ENCODE assay signal across 8 cellular contexts in genomic region chr17:78343433-78344201, GRCh38. TPM values are rescaled to one million over a fixed set of nuclear protein-coding genes. Genes with fewer than 3 reads are reported as not detected.
DNase-seq lines count a peak whose midpoint lies in the region; ATAC-seq, FAIRE-seq and TF ChIP-seq lines count a peak whose summit lies in the region.

No MANE protein-coding gene starts in this region.

- no peaks in the 10 kb centered on the region for H3K79me1 ChIP-seq in H1 (ENCODE audit: low read depth, low read length)

- H3K4me1 ChIP-seq in H1 (replicated peaks in 1 of 4; ENCODE audit: control insufficient read depth in 3 of 4, insufficient read depth in 4 of 4, low read length in 3 of 4) (peaks cover 0 to 17% (median 14%) of the 10 kb centered on the region in 4 experiments; a peak in 5 of 7 replicates), skeletal muscle satellite cell (ENCODE audit: control insufficient read depth, insufficient read depth, low read length) (peaks cover 40% of the 10 kb centered on the region)

- H2BK120ac ChIP-seq in H1 (replicated peaks; ENCODE audit: low read depth, low read length), result peak overlapping the region; percentile 33

- TF ChIP-seq EP300 in H1 (IDR thresholded peaks at IDR 0.05; ENCODE audit: borderline replicate concordance in 1 of 2, low read depth in 2 of 2, low read length in 2 of 2), result no peak

- peak overlapping the region; percentile 82 for H4K91ac ChIP-seq in H1 (replicated peaks; ENCODE audit: insufficient read length, low read length)

- H4K8ac ChIP-seq in H1 (ENCODE audit: extremely low read depth, insufficient read depth, low read length), result no peak overlapping the region

- H3K4ac ChIP-seq in H1 (replicated peaks; ENCODE audit: insufficient read length, low read depth, low read length), result no peak overlapping the region

- H3K4me1 Mint-ChIP-seq in activated CD4-positive, alpha-beta T cell treated with anti-CD3 and anti-CD28 coated beads, Interleukin-2, amount 10 ng/mL, durations not matched to agents 24 days and 14 days, result peaks cover 59% of the 10 kb centered on the region

- FAIRE-seq in H1 (lab: Jason Lieb, UNC), result no peak

- no peak overlapping the region for H3K23ac ChIP-seq in H1 (ENCODE audit: insufficient read length)

- no peak overlapping the region for H4K5ac ChIP-seq in H1 (ENCODE audit: insufficient read length, low read depth, low read length)

- no peak overlapping the region for H3K56ac ChIP-seq in H1 (replicated peaks; ENCODE audit: insufficient read length, low read depth, low read length)

- no peaks in the 10 kb centered on the region for H3K9me3 Mint-ChIP-seq in activated CD4-positive, alpha-beta T cell treated with anti-CD3 and anti-CD28 coated beads, Interleukin-2, amount 10 ng/mL, durations not matched to agents 24 days and 14 days

- intact Hi-C loops in activated CD4-positive, alpha-beta T cell treated with anti-CD3 and anti-CD28 coated beads, Interleukin-2, amount 10 ng/mL, durations not matched to agents 24 days and 14 days (cut with micrococcal nuclease), result loop anchor here (1.0 kb wide), 1 partner anchor 12 kb away; no protein-coding TSS in a partner anchor
- intact Hi-C loops in lower leg skin (cut with DNase I; ENCODE audit: low total_unique reads), result no loop called here

- CTCF ChIA-PET in H1 (lab: Charles Lee; ENCODE audit: partially characterized antibody), result interaction anchor here (0.9 to 2.7 kb wide), 14 partner anchors 8 to 93 kb away, joined by 3 to 10 read pairs (median 4); no protein-coding TSS in a partner anchor

- peak overlapping the region; percentile 27; the same call in 1 of the 2 replicates for H2BK5ac ChIP-seq in H1 (ENCODE audit: low read depth, low read length)

- POLR2A ChIA-PET in H1 (lab: Charles Lee; ENCODE audit: partially characterized antibody), result interaction anchor here (1.1 to 5.2 kb wide), 4 partner anchors 14 to 31 kb away, joined by 4 to 29 read pairs (median 6); partner anchors contain the start of gene SOCS3

- H3K36me3 ChIP-seq in H1 (ENCODE audit: control insufficient read depth in 2 of 4, insufficient read depth in 4 of 4, low read length in 3 of 4), result no peaks in the 10 kb centered on the region
- no peaks in the 10 kb centered on the region for H3K36me3 ChIP-seq in skeletal muscle satellite cell (ENCODE audit: insufficient read depth, low read length)

- peak overlapping the region; percentile 71 for H3K4me3 Mint-ChIP-seq in activated CD4-positive, alpha-beta T cell treated with anti-CD3 and anti-CD28 coated beads, Interleukin-2, amount 10 ng/mL, durations not matched to agents 24 days and 14 days

- no peak overlapping the region for H3K27ac ChIP-seq in H1 (ENCODE audit: low read depth, low read length)

- 0 out of 2 replicates have a peak overlapping the region, but pooled peaks have one; percentile 3 for H2BK15ac ChIP-seq in H1 (ENCODE audit: low read length)

- TF ChIP-seq POLR2A in H1 (IDR thresholded peaks at IDR 0.05; ENCODE audit: control extremely low read depth in 1 of 2, low read depth in 2 of 2, low read length in 2 of 2) (no peak), lower leg skin (IDR thresholded peaks at IDR 0.05) (no peak)

- no peak overlapping the region for H3K14ac ChIP-seq in H1 (ENCODE audit: insufficient read length)

- no peak overlapping the region for H3K9ac ChIP-seq in H1 (replicated peaks in 1 of 4; ENCODE audit: extremely low read depth in 1 of 4, low read depth in 3 of 4, low read length in 3 of 4)
- H3K9ac ChIP-seq in skeletal muscle satellite cell (ENCODE audit: low read depth, low read length), result peak overlapping the region; percentile 85

- H3K27me3 Mint-ChIP-seq in activated CD4-positive, alpha-beta T cell treated with anti-CD3 and anti-CD28 coated beads, Interleukin-2, amount 10 ng/mL, durations not matched to agents 24 days and 14 days, result peaks cover 6% of the 10 kb centered on the region

- H3K23me2 ChIP-seq in H1 (ENCODE audit: low read depth, low read length), result peaks cover 2% of the 10 kb centered on the region; the same call in 1 of the 2 replicates

- TF ChIP-seq CTCF in H1 (IDR thresholded peaks at IDR 0.05; ENCODE audit: control extremely low read depth in 1 of 3, insufficient read depth in 1 of 3, low read depth in 1 of 3, low read length in 3 of 3), result no peak
- no peak for TF ChIP-seq CTCF in lower leg skin (IDR thresholded peaks at IDR 0.05)

- no peak for TF ChIP-seq RAD21 in H1 (IDR thresholded peaks at IDR 0.05 in 1 of 2, conservative IDR thresholded peaks at IDR 0.05 in 1 of 2; ENCODE audit: low read depth in 2 of 2, low read length in 2 of 2)

- H3K18ac ChIP-seq in H1 (ENCODE audit: extremely low read depth, low read length), result no peak overlapping the region; the same call in 1 of the 2 replicates

- ATAC-seq in GM21390 (IDR thresholded peaks at IDR 0.05; ENCODE audit: unreplicated experiment), result no peak

- H3K4me2 ChIP-seq in H1 (ENCODE audit: insufficient read depth in 1 of 2, low read depth in 2 of 2, low read length in 2 of 2) (0 out of 4 replicates have a peak overlapping the region, but pooled peaks of 1 of the 2 experiments have one; percentile 74), skeletal muscle satellite cell (ENCODE audit: low read length) (peak overlapping the region; percentile 91)

- H3K9me3 ChIP-seq in H1 (ENCODE audit: insufficient read depth in 2 of 2, low read depth in 1 of 2, low read length in 1 of 2), result no peaks in the 10 kb centered on the region
- H3K9me3 ChIP-seq in skeletal muscle satellite cell (replicated peaks; ENCODE audit: low read length), result no peaks in the 10 kb centered on the region

- no peaks in the 10 kb centered on the region for H3K79me2 ChIP-seq in H1 (ENCODE audit: control insufficient read depth in 1 of 2, insufficient read depth in 2 of 2, low read length in 2 of 2)

- H3K27ac Mint-ChIP-seq in activated CD4-positive, alpha-beta T cell treated with anti-CD3 and anti-CD28 coated beads, Interleukin-2, amount 10 ng/mL, durations not matched to agents 24 days and 14 days, result peak overlapping the region; percentile 87

- no peaks in the 10 kb centered on the region for H4K20me1 ChIP-seq in H1 (replicated peaks in 1 of 2; ENCODE audit: control insufficient read depth in 1 of 2, insufficient read depth in 2 of 2, low read length in 2 of 2)

- peak overlapping the region; percentile 81; the same call in 1 of the 2 replicates for H2BK12ac ChIP-seq in H1 (ENCODE audit: low read depth, low read length)

- H2AFZ ChIP-seq in H1 (ENCODE audit: low read length), result no peak overlapping the region

- peak overlapping the region; percentile 86; the same call in 1 of the 2 replicates for H2BK20ac ChIP-seq in H1 (ENCODE audit: low read length)

- peaks cover 0 to 23% (median 13%) of the 10 kb centered on the region in 4 experiments; a peak in 5 of 7 replicates for H3K27me3 ChIP-seq in H1 (replicated peaks in 1 of 4; ENCODE audit: control insufficient read depth in 3 of 4, extremely low read depth in 1 of 4, insufficient read depth in 3 of 4, low read length in 3 of 4)
- no peaks in the 10 kb centered on the region for H3K27me3 ChIP-seq in skeletal muscle satellite cell (ENCODE audit: control insufficient read depth, insufficient read depth, low read length)

- no peak overlapping the region for H3K4me3 ChIP-seq in H1 (ENCODE audit: extremely low read depth in 1 of 4, insufficient read depth in 2 of 4, low read depth in 3 of 4, low read length in 4 of 4)
- peak overlapping the region; percentile 4 for H3K4me3 ChIP-seq in skeletal muscle satellite cell (ENCODE audit: low read length)
- H3K4me3 ChIP-seq in lower leg skin (ENCODE audit: low read depth, poor library complexity, severe bottlenecking), result no peak overlapping the region

- WGBS in H1 (ENCODE audit: extremely low coverage in 1 of 2, insufficient coverage in 1 of 2, insufficient read length in 1 of 2, insufficient replicate concordance in 2 of 2, low coverage in 1 of 2, low lambda C conversion rate in 2 of 2, missing lambda C conversion rate in 1 of 2), 2 experiments, result 89% methylated on average over 19 of the region's 19 CpGs; no CpG with 5 or more reads in 1 of the 2 experiments
- WGBS in lower leg skin, 2 donors, result 68 to 77% methylated on average over 14 to 19 of the region's 19 CpGs

- no peak overlapping the region for H2AK5ac ChIP-seq in H1 (ENCODE audit: low read depth, low read length)

- no peaks in the 10 kb centered on the region for H3K36me3 Mint-ChIP-seq in activated CD4-positive, alpha-beta T cell treated with anti-CD3 and anti-CD28 coated beads, Interleukin-2, amount 10 ng/mL, durations not matched to agents 24 days and 14 days (ENCODE audit: low read depth)

- DNase-seq in NCI-H2171 treated with DMSO at 0.1 percent for 48 hours (lab: John Stamatoyannopoulos, UW) (peak; percentile 44), NCI-H2171 (lab: John Stamatoyannopoulos, UW) (no peak), H1 (ENCODE audit: low read depth in 1 of 2, low spot score in 2 of 2) (no peak), lower leg skin (ENCODE audit: low spot score in 2 of 2) (no peak), Ammon's horn (ENCODE audit: low spot score) (no peak)
- DNase-seq in activated CD4-positive, alpha-beta T cell treated with anti-CD3 and anti-CD28 coated beads, Interleukin-2, amount 10 ng/mL, durations not matched to agents 24 days and 14 days, result peak; percentile 93

RNA-seq across cellular contexts. Expression of gene SOCS3, which starts 16.3 kb away (rescaled TPM):
- 78.3 and 81.5 TPM in 2 replicates for total RNA-seq in activated CD4-positive, alpha-beta T cell treated with anti-CD3 and anti-CD28 coated beads, Interleukin-2, amount 10 ng/mL, durations not matched to agents 24 days and 14 days
- total RNA-seq in H1 (2021; fragmentation: NEBNext Ultra II Directional; extraction: Animal tissue kit (Norgen Biotek cat#: 25700)), result 47.9 and 49.4 TPM in 2 replicates
- 10.1 and 15.2 TPM in 2 replicates for polyA plus RNA-seq in H1 (2011; rRNA removed)
- 13.5 TPM for polyA plus RNA-seq in H1 (2011; cell fraction: cytosol; rRNA removed)
- 33.4 TPM for polyA plus RNA-seq in H1 (2011; cell fraction: nucleus; rRNA removed)
- polyA plus RNA-seq in H1 (2012, experiment 1 of 2), result 13.7 to 17.9 TPM (median 15.6 TPM) in 4 replicates
- polyA plus RNA-seq in H1 (2012, experiment 2 of 2), result 21.7 TPM
- polyA plus RNA-seq in H1 (2013, experiment 1 of 2), result 28.0 TPM
- polyA plus RNA-seq in H1 (2013, experiment 2 of 2), result 27.0 TPM
- polyA minus RNA-seq in H1 (2011; rRNA and poly(A)+ RNA removed), result 7.3 and 11.0 TPM in 2 replicates
- 17.7 TPM for polyA minus RNA-seq in H1 (2011; cell fraction: cytosol; rRNA and poly(A)+ RNA removed)
- 14.3 TPM for polyA minus RNA-seq in H1 (2011; cell fraction: nucleus; rRNA and poly(A)+ RNA removed)
- total RNA-seq in skeletal muscle satellite cell (2012; rRNA removed), result 52.0 and 93.5 TPM in 2 replicates
- total RNA-seq in lower leg skin, result 10 to 100 TPM; 12.5 to 45.0 (median 13.0) TPM

RNA-seq across cellular contexts. Expression of gene PGS1, which starts 34.8 kb away (rescaled TPM):
- total RNA-seq in activated CD4-positive, alpha-beta T cell treated with anti-CD3 and anti-CD28 coated beads, Interleukin-2, amount 10 ng/mL, durations not matched to agents 24 days and 14 days, result 65.6 and 67.8 TPM in 2 replicates
- total RNA-seq in H1 (2021; fragmentation: NEBNext Ultra II Directional; extraction: Animal tissue kit (Norgen Biotek cat#: 25700)), result 56.7 and 60.0 TPM in 2 replicates
- 46.7 and 69.3 TPM in 2 replicates for polyA plus RNA-seq in H1 (2011; rRNA removed)
- polyA plus RNA-seq in H1 (2011; cell fraction: cytosol; rRNA removed), result 69.5 TPM
- 180 TPM for polyA plus RNA-seq in H1 (2011; cell fraction: nucleus; rRNA removed)
- 38.8 to 53.2 TPM (median 48.6 TPM) in 4 replicates for polyA plus RNA-seq in H1 (2012, experiment 1 of 2)
- 42.4 TPM for polyA plus RNA-seq in H1 (2012, experiment 2 of 2)
- 34.5 TPM for polyA plus RNA-seq in H1 (2013, experiment 1 of 2)
- 33.4 TPM for polyA plus RNA-seq in H1 (2013, experiment 2 of 2)
- 49.7 and 65.7 TPM in 2 replicates for polyA minus RNA-seq in H1 (2011; rRNA and poly(A)+ RNA removed)
- polyA minus RNA-seq in H1 (2011; cell fraction: cytosol; rRNA and poly(A)+ RNA removed), result 37.5 TPM
- polyA minus RNA-seq in H1 (2011; cell fraction: nucleus; rRNA and poly(A)+ RNA removed), result 62.2 TPM
- 24.6 and 25.8 TPM in 2 replicates for total RNA-seq in skeletal muscle satellite cell (2012; rRNA removed)
- 10 to 100 TPM; 30.4 to 40.3 (median 39.9) TPM for total RNA-seq in lower leg skin

Comparison
In these comparisons a context has a peak if more than half of its experiments do, and no peak if none do; other contexts are left out.
1. DNase-seq: peak in NCI-H2171 treated with DMSO at 0.1 percent for 48 hours (single experiment) and activated CD4-positive, alpha-beta T cell treated with anti-CD3 and anti-CD28 coated beads, Interleukin-2, amount 10 ng/mL, durations not matched to agents 24 days and 14 days (single experiment); none in NCI-H2171 (single experiment), H1 (0 of 2), lower leg skin (0 of 2) and Ammon's horn (single experiment).